Comparison of ENCODE assay signal across 10 cellular contexts in genomic region chr1:1859970-1860691, GRCh38. TPM values are rescaled to one million over a fixed set of nuclear protein-coding genes. Genes with fewer than 3 reads are reported as not detected.
DNase-seq lines count a peak whose midpoint lies in the region; ATAC-seq, FAIRE-seq and TF ChIP-seq lines count a peak whose summit lies in the region.
"Not testable (repeated sequence)": the region's sequence is repeated elsewhere in the genome, so short reads cannot be mapped to it uniquely, and the experiment has no call there.
"Had no signal": no experiment of that assay in that cellular context is flagged by ENCODE, and none has a peak within 500 bp of the region (broad histone marks: within the 10 kb centered on the region; RNA-seq: fewer than 3 reads in every experiment).

No MANE protein-coding gene starts in this region.

- H3K27ac ChIP-seq in A549 (peak overlapping the region; percentile 56 to 82; a peak in 5 of 6 replicates), SJSA1 (peak overlapping the region; percentile 71), ectodermal cell (ENCODE audit: insufficient read depth, low read depth, low read length, poor library complexity, severe bottlenecking) (peak overlapping the region; percentile 88), heart left ventricle (peak overlapping the region; percentile 4 to 89 (median 81)), small intestine (ENCODE audit: low read depth in 1 of 2, low read length in 1 of 2) (peak overlapping the region; percentile 79 to 84)
- H3K27ac ChIP-seq in HEK293 (ENCODE audit: extremely low read depth, low read depth, low read length); naive thymus-derived CD4-positive, alpha-beta T cell (ENCODE audit: low read depth, low read length): not testable (repeated sequence)

- H3K4me2 ChIP-seq in A549, result peak overlapping the region; percentile 80

- not testable (repeated sequence) for TF ChIP-seq RAD21 in A549 (conservative IDR thresholded peaks at IDR 0.05 in 1 of 2, IDR thresholded peaks at IDR 0.05 in 1 of 2)

- intact Hi-C loops in heart left ventricle (cut with DNase I), result loop anchor here in 7 of 10 donors (2.0 to 5.0 kb wide), 3 partner anchors 31 to 47 kb away; partner anchors contain the start of gene GNB1 (in 7 of the 7)
- intact Hi-C loops in naive thymus-derived CD4-positive, alpha-beta T cell (cut with micrococcal nuclease), result loop anchor here in 1 of 2 donors (2.0 kb wide), 1 partner anchor 47 kb away; no protein-coding TSS in a partner anchor

- H3K9me3 Mint-ChIP-seq in activated T-cell treated with anti-CD3 and anti-CD28 coated beads, Interleukin-2, amount 50 U/mL, for 72 hours; naive thymus-derived CD4-positive, alpha-beta T cell: not testable (repeated sequence)

- not testable (repeated sequence) for TF ChIP-seq CTCF in A549 (IDR thresholded peaks at IDR 0.05); HEK293 (tag by site-specific recombination; IDR thresholded peaks at IDR 0.05); heart left ventricle (IDR thresholded peaks at IDR 0.05)

- not testable (repeated sequence) for FAIRE-seq in A549 (lab: Jason Lieb, UNC); small intestine (lab: Jason Lieb, UNC)

- not testable (repeated sequence) for H3K4me3 Mint-ChIP-seq in activated T-cell treated with anti-CD3 and anti-CD28 coated beads, Interleukin-2, amount 50 U/mL, for 72 hours
- H3K4me3 Mint-ChIP-seq in naive thymus-derived CD4-positive, alpha-beta T cell, result peak overlapping the region in 8 of 10 donors; percentile 4 to 63 (median 26)

- POLR2A ChIA-PET in A549 (lab: Yijun Ruan, JAX); HEK293 (lab: Yijun Ruan, JAX): not testable (repeated sequence)
- POLR2A ChIA-PET in naive thymus-derived CD4-positive, alpha-beta T cell (lab: Charles Lee), result interaction anchor here (0.7 kb wide), 1 partner anchor 25 kb away, joined by 4 read pairs; no protein-coding TSS in a partner anchor

- not testable (repeated sequence) for H3K27ac Mint-ChIP-seq in activated T-cell treated with anti-CD3 and anti-CD28 coated beads, Interleukin-2, amount 50 U/mL, for 72 hours
- peak overlapping the region in 7 of 9 donors; percentile 33 to 87 (median 72) for H3K27ac Mint-ChIP-seq in naive thymus-derived CD4-positive, alpha-beta T cell

- ATAC-seq in A549; heart left ventricle; naive thymus-derived CD4-positive, alpha-beta T cell: not testable (repeated sequence)
- peak; percentile 43 to 55 for ATAC-seq in activated T-cell treated with anti-CD3 and anti-CD28 coated beads, Interleukin-2, amount 50 U/mL, for 72 hours (replicated peaks in 1 of 2)

- not testable (repeated sequence) for DNase-seq in A549 (ENCODE audit: low read depth in 1 of 2, low spot score in 1 of 2); activated T-cell treated with anti-CD3 and anti-CD28 coated beads, Interleukin-2, amount 50 U/mL, for 72 hours; heart left ventricle; naive thymus-derived CD4-positive, alpha-beta T cell; small intestine
- peak in 1 of 2 experiments; percentile 34 for DNase-seq in SJSA1 (ENCODE audit: low read depth in 1 of 2, low spot score in 2 of 2)

- H3K27me3 Mint-ChIP-seq in activated T-cell treated with anti-CD3 and anti-CD28 coated beads, Interleukin-2, amount 50 U/mL, for 72 hours (ENCODE audit: low read depth); naive thymus-derived CD4-positive, alpha-beta T cell: not testable (repeated sequence)

- peaks cover 0 to 19% of the 10 kb centered on the region in 2 experiments; a peak in 2 of 3 replicates for H3K36me3 ChIP-seq in HEK293 (ENCODE audit: control insufficient read depth in 2 of 2, insufficient read depth in 1 of 2, low read length in 2 of 2)
- peaks cover 36% of the 10 kb centered on the region for H3K36me3 ChIP-seq in SJSA1
- H3K36me3 ChIP-seq in ectodermal cell (ENCODE audit: control insufficient read depth, insufficient read depth, low read length); heart left ventricle; naive thymus-derived CD4-positive, alpha-beta T cell (ENCODE audit: control insufficient read depth in 2 of 3, insufficient read depth in 3 of 3, low read length in 3 of 3); small intestine (ENCODE audit: control insufficient read depth in 2 of 2, insufficient read depth in 2 of 2, low read length in 2 of 2): not testable (repeated sequence)

- TF ChIP-seq EP300 in A549 (IDR thresholded peaks at IDR 0.05), result not testable (repeated sequence)

- not testable (repeated sequence) for H3K27me3 ChIP-seq in SJSA1 (replicated peaks); ectodermal cell (ENCODE audit: control insufficient read depth, insufficient read depth, low read length, poor library complexity, severe bottlenecking); heart left ventricle; naive thymus-derived CD4-positive, alpha-beta T cell (ENCODE audit: control insufficient read depth in 2 of 2, insufficient read depth in 2 of 2, low read length in 2 of 2); small intestine (ENCODE audit: control insufficient read depth in 2 of 2, insufficient read depth in 2 of 2, low read length in 2 of 2)

- TF ChIP-seq POLR2A in A549 (IDR thresholded peaks at IDR 0.05; ENCODE audit: low read length); heart left ventricle (IDR thresholded peaks at IDR 0.05): not testable (repeated sequence)

- H3K36me3 Mint-ChIP-seq in activated T-cell treated with anti-CD3 and anti-CD28 coated beads, Interleukin-2, amount 50 U/mL, for 72 hours (ENCODE audit: insufficient read depth in 2 of 2); naive thymus-derived CD4-positive, alpha-beta T cell: not testable (repeated sequence)

- H3K4me1 ChIP-seq in A549, result peaks cover 56% of the 10 kb centered on the region
- H3K4me1 ChIP-seq in HEK293 (ENCODE audit: control insufficient read depth, insufficient read depth, low read length), result not testable (repeated sequence)
- H3K4me1 ChIP-seq in SJSA1 (replicated peaks), result peaks cover 43% of the 10 kb centered on the region
- H3K4me1 ChIP-seq in ectodermal cell (ENCODE audit: control insufficient read depth, insufficient read depth, low read length), result peaks cover 10% of the 10 kb centered on the region
- peaks cover 20 to 99% (median 87%) of the 10 kb centered on the region in 12 donors for H3K4me1 ChIP-seq in heart left ventricle
- H3K4me1 ChIP-seq in naive thymus-derived CD4-positive, alpha-beta T cell (ENCODE audit: control insufficient read depth in 2 of 2, insufficient read depth in 2 of 2, low read length in 2 of 2), result peaks cover 31 to 44% of the 10 kb centered on the region in 2 donors
- peaks cover 17 to 21% of the 10 kb centered on the region in 2 donors for H3K4me1 ChIP-seq in small intestine (ENCODE audit: control insufficient read depth in 2 of 2, insufficient read depth in 1 of 2, low read depth in 1 of 2, low read length in 1 of 2)

- whole genome bisulfite sequencing in A549 (ENCODE audit: missing lambda C conversion rate), result 84% methylated on average over 8 of the region's 8 CpGs
- 97 to 100% methylated on average over 7 of the region's 8 CpGs for WGBS in ectodermal cell, 2 experiments
- WGBS in heart left ventricle, 4 donors, result 73 to 84% (median 79%) methylated on average over 8 of the region's 8 CpGs
- 69 to 78% (median 74%) methylated on average over 8 of the region's 8 CpGs for WGBS in small intestine, 3 donors

- H3K4me3 ChIP-seq in A549; HEK293 (ENCODE audit: low read depth, low read length); SJSA1; ectodermal cell (ENCODE audit: insufficient read depth, low read depth, low read length); naive thymus-derived CD4-positive, alpha-beta T cell (ENCODE audit: low read length); small intestine (ENCODE audit: low read depth in 1 of 2, low read length in 2 of 2): not testable (repeated sequence)
- H3K4me3 ChIP-seq in heart left ventricle, result peak overlapping the region in 7 of 12 donors; percentile 22 to 38 (median 35)

- CTCF ChIA-PET in A549 (lab: Yijun Ruan, JAX), result interaction anchor here (0.6 to 1.4 kb wide), 3 partner anchors 16 to 181 kb away, joined by 3 read pairs; no protein-coding TSS in a partner anchor
- CTCF ChIA-PET in HEK293 (lab: Yijun Ruan, JAX); naive thymus-derived CD4-positive, alpha-beta T cell (lab: Charles Lee): not testable (repeated sequence)

- H3K4me1 Mint-ChIP-seq in activated T-cell treated with anti-CD3 and anti-CD28 coated beads, Interleukin-2, amount 50 U/mL, for 72 hours (ENCODE audit: low read depth), result peaks cover 68% of the 10 kb centered on the region
- H3K4me1 Mint-ChIP-seq in naive thymus-derived CD4-positive, alpha-beta T cell, result peaks cover 41 to 92% (median 71%) of the 10 kb centered on the region in 7 donors

- H3K9me3 ChIP-seq in A549; HEK293 (ENCODE audit: control insufficient read depth, insufficient read depth, low read depth, low read length); SJSA1 (replicated peaks); ectodermal cell (ENCODE audit: control insufficient read depth, low read length); heart left ventricle; naive thymus-derived CD4-positive, alpha-beta T cell (ENCODE audit: control insufficient read depth in 2 of 3, low read length in 3 of 3); small intestine (ENCODE audit: control insufficient read depth, low read depth): not testable (repeated sequence)

RNA-seq across cellular contexts. Expression of gene GNB1, which starts 30.8 kb away (rescaled TPM):
- polyA plus RNA-seq in A549 (2011; rRNA removed), result 270 and 294 TPM in 2 replicates
- 247 and 286 TPM in 2 replicates for polyA plus RNA-seq in A549 (2012; cell fraction: cytosol; rRNA removed)
- polyA plus RNA-seq in A549 (2012; cell fraction: nucleus; rRNA removed), result 176 and 181 TPM in 2 replicates
- 158 to 160 TPM (median 159 TPM) in 3 replicates for polyA plus RNA-seq in A549 (2017; fragmentation: RNase III; extraction: RNeasy Plus Mini Kit Qiagen cat#74134 plus additional on column Dnase treatment)
- polyA minus RNA-seq in A549 (2011; rRNA and poly(A)+ RNA removed), result 380 and 522 TPM in 2 replicates
- 98.9 and 108 TPM in 2 replicates for total RNA-seq in SJSA1 (2014; rRNA removed; shearing (Covaris generic))
- total RNA-seq in activated T-cell treated with anti-CD3 and anti-CD28 coated beads, Interleukin-2, amount 50 U/mL, for 72 hours, result 100 to 1,000 TPM; 350 to 418 TPM
- polyA plus RNA-seq in ectodermal cell (2013, experiment 1 of 4), result 334 TPM
- 336 TPM for polyA plus RNA-seq in ectodermal cell (2013, experiment 2 of 4)
- polyA plus RNA-seq in ectodermal cell (2013, experiment 3 of 4), result 259 TPM
- 276 TPM for polyA plus RNA-seq in ectodermal cell (2013, experiment 4 of 4)
- 100 to 1,000 TPM in 7 of 9 donors, 10 to 100 TPM in 2; 83.8 to 275 (median 172) TPM for total RNA-seq in heart left ventricle
- polyA plus RNA-seq in heart left ventricle, result 100 to 1,000 TPM in 1 of 2 donors, 10 to 100 TPM in 1; 52.9 to 181 TPM
- total RNA-seq in naive thymus-derived CD4-positive, alpha-beta T cell, result 100 to 1,000 TPM; 170 to 358 (median 246) TPM
- polyA plus RNA-seq in naive thymus-derived CD4-positive, alpha-beta T cell, result 10 to 100 TPM; 48.1 to 62.3 TPM
- 100 to 1,000 TPM; 169 to 214 (median 175) TPM for polyA plus RNA-seq in small intestine

RNA-seq across cellular contexts. Expression of gene CALML6, which starts 54.9 kb away (rescaled TPM):
- polyA plus RNA-seq in A549 (2011; rRNA removed) (0.29 and 0.49 TPM in 2 replicates), A549 (2017; fragmentation: RNase III; extraction: RNeasy Plus Mini Kit Qiagen cat#74134 plus additional on column Dnase treatment) (0.35 to 0.55 TPM (median 0.49 TPM) in 3 replicates), heart left ventricle (not detected), small intestine (under 1 TPM in 1 of 3 donors, not detected in 2; 0.18 TPM)
- polyA plus RNA-seq in A549 (2012; cell fraction: cytosol; rRNA removed), result 0.08 and 0.12 TPM in 2 replicates
- polyA plus RNA-seq in A549 (2012; cell fraction: nucleus; rRNA removed), result 2.3 and 2.7 TPM in 2 replicates
- not detected in 2 replicates for polyA minus RNA-seq in A549 (2011; rRNA and poly(A)+ RNA removed)
- total RNA-seq in SJSA1 (2014; rRNA removed; shearing (Covaris generic)), result 0.41 TPM in 1 of 2 replicates, not detected in the other
- total RNA-seq in activated T-cell treated with anti-CD3 and anti-CD28 coated beads, Interleukin-2, amount 50 U/mL, for 72 hours, result 1 to 10 TPM; 1.8 TPM
- polyA plus RNA-seq in ectodermal cell (2013, experiment 1 of 4), result 0.41 TPM
- 0.43 TPM for polyA plus RNA-seq in ectodermal cell (2013, experiment 2 of 4)
- polyA plus RNA-seq in ectodermal cell (2013, experiment 3 of 4), result 0.21 TPM
- 0.32 TPM for polyA plus RNA-seq in ectodermal cell (2013, experiment 4 of 4)
- under 1 TPM in 3 of 9 donors, not detected in 6; 0.17 to 0.58 (median 0.29) TPM for total RNA-seq in heart left ventricle
- total RNA-seq in naive thymus-derived CD4-positive, alpha-beta T cell, result 1 to 10 TPM in 3 of 5 experiments, under 1 TPM in 1, not detected in 1; 0.94 to 2.5 (median 1.4) TPM
- not detected for polyA plus RNA-seq in naive thymus-derived CD4-positive, alpha-beta T cell
- total RNA-seq: A172, epithelial cell of proximal tubule had no signal

RNA-seq across cellular contexts. Expression of gene TMEM52, which starts 58.9 kb away (rescaled TPM):
- polyA plus RNA-seq in A549 (2011; rRNA removed), result 0.41 and 0.52 TPM in 2 replicates
- 1.5 and 2.1 TPM in 2 replicates for polyA plus RNA-seq in A549 (2012; cell fraction: cytosol; rRNA removed)
- polyA plus RNA-seq in A549 (2012; cell fraction: nucleus; rRNA removed), result 2.4 and 3.5 TPM in 2 replicates
- polyA plus RNA-seq in A549 (2017; fragmentation: RNase III; extraction: RNeasy Plus Mini Kit Qiagen cat#74134 plus additional on column Dnase treatment), result 0.36 to 0.38 TPM (median 0.37 TPM) in 3 replicates
- polyA minus RNA-seq in A549 (2011; rRNA and poly(A)+ RNA removed), result 0.54 TPM in 1 of 2 replicates, not detected in the other
- 0.87 TPM in 1 of 2 replicates, not detected in the other for total RNA-seq in SJSA1 (2014; rRNA removed; shearing (Covaris generic))
- 1 to 10 TPM in 1 of 2 donors, under 1 TPM in 1; 0.88 to 1.0 TPM for total RNA-seq in activated T-cell treated with anti-CD3 and anti-CD28 coated beads, Interleukin-2, amount 50 U/mL, for 72 hours
- polyA plus RNA-seq in ectodermal cell (2013, experiment 1 of 4), result 4.6 TPM
- 4.4 TPM for polyA plus RNA-seq in ectodermal cell (2013, experiment 2 of 4)
- 5.9 TPM for polyA plus RNA-seq in ectodermal cell (2013, experiment 3 of 4)
- 6.6 TPM for polyA plus RNA-seq in ectodermal cell (2013, experiment 4 of 4)
- total RNA-seq in heart left ventricle, result 1 to 10 TPM in 6 of 9 donors, under 1 TPM in 3; 0.35 to 2.4 (median 1.1) TPM
- 1 to 10 TPM; 1.6 to 7.9 TPM for polyA plus RNA-seq in heart left ventricle
- total RNA-seq in naive thymus-derived CD4-positive, alpha-beta T cell, result 1 to 10 TPM in 1 of 5 experiments, not detected in 4; 1.1 TPM
- under 1 TPM in 1 of 2 donors, not detected in 1; 0.45 TPM for polyA plus RNA-seq in naive thymus-derived CD4-positive, alpha-beta T cell
- 1 to 10 TPM; 4.1 to 6.3 (median 4.6) TPM for polyA plus RNA-seq in small intestine
- total RNA-seq: A172 had no signal
